Comparison of ENCODE assay signal across 8 cellular contexts in genomic region chr10:99711129-99711719, GRCh38. TPM values are rescaled to one million over a fixed set of nuclear protein-coding genes. Genes with fewer than 3 reads are reported as not detected.
A peak's percentile ranks its signal among the peaks of the same experiment; 100 is the strongest.
DNase-seq lines count a peak whose midpoint lies in the region; ATAC-seq, FAIRE-seq and TF ChIP-seq lines count a peak whose summit lies in the region.

No MANE protein-coding gene starts in this region.

- H3K4me3 ChIP-seq in AG09309 (ENCODE audit: control insufficient read depth, low read depth, low read length) (no peak overlapping the region), HL-60 (replicated peaks; ENCODE audit: insufficient read depth, low read length) (no peak overlapping the region), epithelial cell of esophagus (ENCODE audit: low read length) (no peak overlapping the region)
- H3K4me3 ChIP-seq in naive thymus-derived CD4-positive, alpha-beta T cell (ENCODE audit: low read length): no peak overlapping the region

- peak; percentile 81 for ATAC-seq in naive thymus-derived CD4-positive, alpha-beta T cell

- no peak overlapping the region for H3K4me3 Mint-ChIP-seq in naive thymus-derived CD4-positive, alpha-beta T cell

- H3K4me1 ChIP-seq in naive thymus-derived CD4-positive, alpha-beta T cell (ENCODE audit: control insufficient read depth in 2 of 2, insufficient read depth in 2 of 2, low read length in 2 of 2): no peaks in the 10 kb centered on the region

- TF ChIP-seq CTCF in AG09309 (IDR thresholded peaks at IDR 0.05; ENCODE audit: control insufficient read depth, insufficient read depth, low read depth, low read length, missing control alignments): peak; percentile 62
- TF ChIP-seq CTCF in HL-60 (IDR thresholded peaks at IDR 0.05; ENCODE audit: insufficient read depth, low read length): peak; percentile 22
- TF ChIP-seq CTCF in epithelial cell of esophagus (IDR thresholded peaks at IDR 0.05; ENCODE audit: insufficient read depth, low read depth, low read length, missing control alignments): peak; percentile 71

- no peak overlapping the region for H3K27ac Mint-ChIP-seq in naive thymus-derived CD4-positive, alpha-beta T cell

- DNase-seq in AG09309 (ENCODE audit: low read depth): peak; percentile 64
- DNase-seq in HL-60 (ENCODE audit: low read depth in 1 of 2, low spot score in 1 of 2): peak; percentile 51 to 67
- peak; percentile 44 for DNase-seq in SW480 (ENCODE audit: low spot score)
- peak; percentile 71 for DNase-seq in epithelial cell of esophagus (ENCODE audit: low read depth)
- DNase-seq in naive thymus-derived CD4-positive, alpha-beta T cell: peak in 6 of 9 donors; percentile 8 to 43 (median 34)
- no peak for DNase-seq in GM19240 (ENCODE audit: insufficient read length, low spot score)
- no peak for DNase-seq in middle frontal gyrus (ENCODE audit: extremely low spot score, low spot score)

- CTCF ChIA-PET in naive thymus-derived CD4-positive, alpha-beta T cell (lab: Charles Lee): interaction anchor here (0.7 to 1.1 kb wide), 3 partner anchors 105 to 281 kb away, joined by 3 to 6 read pairs (median 3); partner anchors contain the start of gene GOT1

- H3K9me3 Mint-ChIP-seq in naive thymus-derived CD4-positive, alpha-beta T cell: no peaks in the 10 kb centered on the region

- H3K36me3 Mint-ChIP-seq in naive thymus-derived CD4-positive, alpha-beta T cell: peaks cover 1 to 23% (median 3%) of the 10 kb centered on the region in 5 donors

- no peaks in the 10 kb centered on the region for H3K27me3 Mint-ChIP-seq in naive thymus-derived CD4-positive, alpha-beta T cell

- POLR2A ChIA-PET in naive thymus-derived CD4-positive, alpha-beta T cell (lab: Charles Lee): no interaction called here

- H3K27ac ChIP-seq in HL-60 (replicated peaks): no peak overlapping the region
- H3K27ac ChIP-seq in naive thymus-derived CD4-positive, alpha-beta T cell (ENCODE audit: low read depth, low read length): no peak overlapping the region

- no peaks in the 10 kb centered on the region for H3K9me3 ChIP-seq in naive thymus-derived CD4-positive, alpha-beta T cell (ENCODE audit: control insufficient read depth in 2 of 3, low read length in 3 of 3)

- intact Hi-C loops in naive thymus-derived CD4-positive, alpha-beta T cell (cut with micrococcal nuclease): loop anchor here (1.0 to 5.0 kb wide), 7 partner anchors 80 to 319 kb away; no protein-coding TSS in a partner anchor

- H3K36me3 ChIP-seq in naive thymus-derived CD4-positive, alpha-beta T cell (ENCODE audit: control insufficient read depth in 2 of 3, insufficient read depth in 3 of 3, low read length in 3 of 3): peaks cover 0 to 41% (median 0%) of the 10 kb centered on the region in 3 experiments

- peak; percentile 93 for FAIRE-seq in G401.6 (lab: Jason Lieb, UNC)

- no peaks in the 10 kb centered on the region for H3K4me1 Mint-ChIP-seq in naive thymus-derived CD4-positive, alpha-beta T cell

- no peaks in the 10 kb centered on the region for H3K27me3 ChIP-seq in HL-60 (ENCODE audit: insufficient read depth, poor library complexity, severe bottlenecking)
- H3K27me3 ChIP-seq in naive thymus-derived CD4-positive, alpha-beta T cell (ENCODE audit: control insufficient read depth in 2 of 2, insufficient read depth in 2 of 2, low read length in 2 of 2): no peaks in the 10 kb centered on the region

RNA-seq across cellular contexts. Expression of gene COX15, which starts 20.7 kb away (rescaled TPM):
- 10 to 100 TPM; 17.6 to 43.5 (median 32.9) TPM for total RNA-seq in naive thymus-derived CD4-positive, alpha-beta T cell
- polyA plus RNA-seq in naive thymus-derived CD4-positive, alpha-beta T cell: 10 to 100 TPM; 37.5 to 39.6 TPM

RNA-seq across cellular contexts. Expression of gene CUTC, which starts 20.8 kb away (rescaled TPM):
- 10 to 100 TPM; 19.3 to 37.1 (median 25.0) TPM for total RNA-seq in naive thymus-derived CD4-positive, alpha-beta T cell
- 10 to 100 TPM; 74.3 to 75.1 TPM for polyA plus RNA-seq in naive thymus-derived CD4-positive, alpha-beta T cell

RNA-seq across cellular contexts. Expression of gene ENTPD7, which starts 51.9 kb away (rescaled TPM):
- total RNA-seq in naive thymus-derived CD4-positive, alpha-beta T cell: 1 to 10 TPM; 2.5 to 6.6 (median 3.4) TPM
- 1 to 10 TPM in 1 of 2 donors, under 1 TPM in 1; 0.47 to 1.7 TPM for polyA plus RNA-seq in naive thymus-derived CD4-positive, alpha-beta T cell

Comparison
In these comparisons a context has a peak if more than half of its experiments do, and no peak if none do; other contexts are left out.
1. DNase-seq: peak in AG09309 (single experiment), HL-60 (2 of 2), SW480 (single experiment), epithelial cell of esophagus (single experiment) and naive thymus-derived CD4-positive, alpha-beta T cell (6 of 9); none in GM19240 (single experiment) and middle frontal gyrus (single experiment).
2. Peak in every context shown above with its lines, with median percentiles within 50 percentile points of each other: CTCF ChIP-seq.